10 cellular contexts compared by ENCODE assay signal in the genomic region with DNA sequence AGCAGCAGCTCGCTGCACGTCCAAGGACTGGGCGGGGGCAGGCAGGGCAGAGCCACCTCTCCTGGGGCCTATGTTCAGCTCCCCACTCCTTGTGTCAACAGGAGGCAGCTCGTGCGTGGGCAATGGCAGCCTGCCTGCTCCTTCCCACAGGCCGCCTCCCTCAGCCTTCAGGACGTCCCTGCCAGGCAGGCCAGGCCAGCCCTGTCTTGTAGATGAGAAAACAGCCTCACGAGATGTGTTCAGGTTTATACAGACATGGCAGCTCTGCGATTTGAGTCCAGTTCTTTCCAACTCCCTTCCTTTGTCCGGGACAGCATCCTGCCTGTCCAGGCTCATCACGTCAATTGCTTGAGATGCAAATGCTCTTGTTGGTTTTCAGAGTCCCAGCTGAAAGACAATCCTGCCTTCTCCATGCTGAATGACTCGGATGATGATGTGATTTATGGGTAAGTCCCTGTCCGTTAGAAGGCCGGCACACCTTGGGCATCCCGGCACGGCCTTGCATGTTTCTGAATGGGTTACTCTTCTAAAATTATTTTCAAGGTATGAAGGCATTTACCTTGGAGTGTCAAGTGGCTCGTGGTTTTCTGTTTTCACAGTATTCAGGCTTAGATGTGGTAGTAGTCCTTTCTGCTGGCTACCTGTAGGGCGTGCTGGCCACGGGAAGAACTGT. TPM values are rescaled to one million over a fixed set of nuclear protein-coding genes. Genes with fewer than 3 reads are reported as not detected.
DNase-seq lines count a peak whose midpoint lies in the region; ATAC-seq, FAIRE-seq and TF ChIP-seq lines count a peak whose summit lies in the region.
"Had no signal": no experiment of that assay in that cellular context is flagged by ENCODE, and none has a peak within 500 bp of the region (broad histone marks: within the 10 kb centered on the region; RNA-seq: fewer than 3 reads in every experiment).

No MANE protein-coding gene starts in this region.

- ATAC-seq in HG02571 (IDR thresholded peaks at IDR 0.05; ENCODE audit: unreplicated experiment) = no peak

- H3K4me1 Mint-ChIP-seq in activated naive CD4-positive, alpha-beta T cell treated with anti-CD3 and anti-CD28 coated beads for 36 hours (ENCODE audit: low read depth) = peaks cover 38% of the 10 kb centered on the region
- H3K4me1 Mint-ChIP-seq in endodermal cell = peaks cover 10% of the 10 kb centered on the region

- H3K27me3 ChIP-seq in endodermal cell (ENCODE audit: control insufficient read depth, insufficient read depth, low read length, poor library complexity, severe bottlenecking) (no peaks in the 10 kb centered on the region), mucosa of rectum (ENCODE audit: control insufficient read depth in 2 of 2, insufficient read depth in 2 of 2, low read length in 2 of 2) (no peaks in the 10 kb centered on the region), vagina (no peaks in the 10 kb centered on the region)

- CTCF ChIA-PET in activated naive CD4-positive, alpha-beta T cell treated with anti-CD3 and anti-CD28 coated beads for 36 hours (lab: Charles Lee) = interaction anchor here (1.7 kb wide), 1 partner anchor 29 kb away, joined by 3 read pairs; no protein-coding TSS in a partner anchor

- no peak for FAIRE-seq in GM12891 (lab: Jason Lieb, UNC)
- FAIRE-seq: H1 had no signal

- TF ChIP-seq CTCF in endodermal cell (conservative IDR thresholded peaks at IDR 0.05) (no peak), vagina (IDR thresholded peaks at IDR 0.05) (no peak)

- H3K4me3 ChIP-seq in endodermal cell (ENCODE audit: low read length) = no peak overlapping the region
- peak overlapping the region; percentile 9 to 54 for H3K4me3 ChIP-seq in mucosa of rectum (ENCODE audit: low read length in 2 of 2)
- H3K4me3 ChIP-seq in vagina = peak overlapping the region; percentile 0 to 13

- peak overlapping the region; percentile 83 for H3K27ac Mint-ChIP-seq in activated naive CD4-positive, alpha-beta T cell treated with anti-CD3 and anti-CD28 coated beads for 36 hours
- H3K27ac Mint-ChIP-seq in endodermal cell = no peak overlapping the region
- H3K27ac Mint-ChIP-seq: progenitor cell of endocrine pancreas had no signal

- H3K4me3 Mint-ChIP-seq in activated naive CD4-positive, alpha-beta T cell treated with anti-CD3 and anti-CD28 coated beads for 36 hours = no peak overlapping the region
- H3K4me3 Mint-ChIP-seq in endodermal cell = no peak overlapping the region

- H3K36me3 Mint-ChIP-seq in activated naive CD4-positive, alpha-beta T cell treated with anti-CD3 and anti-CD28 coated beads for 36 hours (ENCODE audit: low read depth) = peaks cover 42% of the 10 kb centered on the region
- peaks cover 63% of the 10 kb centered on the region for H3K36me3 Mint-ChIP-seq in endodermal cell (ENCODE audit: low read depth)

- DNase-seq in activated naive CD4-positive, alpha-beta T cell treated with anti-CD3 and anti-CD28 coated beads for 36 hours = no peak
- no peak for DNase-seq in activated naive CD4-positive, alpha-beta T cell treated with anti-CD3 and anti-CD28 coated beads, Interleukin-2, amount 50 U/mL, for 16 hours
- DNase-seq in endodermal cell = peak; percentile 39
- peak in 1 of 2 donors; percentile 95 for DNase-seq in vagina (ENCODE audit: extremely low spot score in 2 of 2)
- DNase-seq in activated gamma-delta T cell treated with Interleukin-2 at 50 U/mL for 16 hours = no peak
- DNase-seq in GM12891 (ENCODE audit: insufficient read length, low spot score) = no peak

- H3K27me3 Mint-ChIP-seq in activated naive CD4-positive, alpha-beta T cell treated with anti-CD3 and anti-CD28 coated beads for 36 hours (ENCODE audit: low read depth) = no peaks in the 10 kb centered on the region
- H3K27me3 Mint-ChIP-seq in endodermal cell (ENCODE audit: insufficient read depth) = no peaks in the 10 kb centered on the region
- H3K27me3 Mint-ChIP-seq: progenitor cell of endocrine pancreas had no signal

- WGBS in endodermal cell (ENCODE audit: insufficient coverage in 1 of 2, insufficient read length in 1 of 2), 2 experiments = 93 to 98% methylated on average over 13 to 19 of the region's 19 CpGs

- TF ChIP-seq POLR2A in vagina (IDR thresholded peaks at IDR 0.05) (no peak), GM12891 (IDR thresholded peaks at IDR 0.05; ENCODE audit: low read depth, low read length) (no peak)

- peaks cover 72% of the 10 kb centered on the region for H3K36me3 ChIP-seq in endodermal cell (ENCODE audit: control insufficient read depth, insufficient read depth, low read length)
- peaks cover 39 to 46% of the 10 kb centered on the region in 2 donors for H3K36me3 ChIP-seq in mucosa of rectum (ENCODE audit: control insufficient read depth in 2 of 2, insufficient read depth in 2 of 2, low read length in 2 of 2)
- peaks cover 0 to 22% of the 10 kb centered on the region in 2 donors for H3K36me3 ChIP-seq in vagina

- H3K9me3 ChIP-seq in endodermal cell (ENCODE audit: control insufficient read depth, low read length) = no peaks in the 10 kb centered on the region
- no peaks in the 10 kb centered on the region for H3K9me3 ChIP-seq in mucosa of rectum (ENCODE audit: control insufficient read depth in 2 of 2, low read length in 2 of 2)
- no peaks in the 10 kb centered on the region for H3K9me3 ChIP-seq in vagina

- H3K4me1 ChIP-seq in endodermal cell (ENCODE audit: control insufficient read depth, insufficient read depth, low read length) (peaks cover 4% of the 10 kb centered on the region), mucosa of rectum (ENCODE audit: control insufficient read depth in 2 of 2, insufficient read depth in 2 of 2, low read length in 2 of 2) (peaks cover 19 to 25% of the 10 kb centered on the region in 2 donors), vagina (peaks cover 29% of the 10 kb centered on the region)

- H3K9me3 Mint-ChIP-seq in activated naive CD4-positive, alpha-beta T cell treated with anti-CD3 and anti-CD28 coated beads for 36 hours = no peaks in the 10 kb centered on the region
- H3K9me3 Mint-ChIP-seq in endodermal cell = no peaks in the 10 kb centered on the region

- H3K9ac ChIP-seq in endodermal cell (ENCODE audit: extremely low read depth, low read length, poor library complexity, severe bottlenecking) (no peak overlapping the region), mucosa of rectum (ENCODE audit: low read depth in 1 of 2, low read length in 2 of 2) (peak overlapping the region; percentile 32 to 49)

- intact Hi-C loops in activated naive CD4-positive, alpha-beta T cell treated with anti-CD3 and anti-CD28 coated beads for 36 hours (cut with micrococcal nuclease) = loop anchor here (1.0 to 2.0 kb wide), 2 partner anchors 12 to 18 kb away; no protein-coding TSS in a partner anchor
- intact Hi-C loops in vagina (cut with DNase I) = no loop called here

- H3K27ac ChIP-seq in endodermal cell (ENCODE audit: low read depth, low read length) (peak overlapping the region; percentile 32), mucosa of rectum (ENCODE audit: low read depth in 2 of 2, low read length in 2 of 2) (peak overlapping the region; percentile 84 to 87), vagina (peak overlapping the region; percentile 68)

TF ChIP-seq in GM12891, 5 proteins besides CTCF, POLR2A, EP300 and RAD21:
- TF ChIP-seq TAF1 (IDR thresholded peaks at IDR 0.05; ENCODE audit: low read depth, low read length) (no peak), SPI1 (IDR thresholded peaks at IDR 0.05; ENCODE audit: low read depth, low read length) (no peak), POLR2AphosphoS5 (IDR thresholded peaks at IDR 0.05; ENCODE audit: low read depth, low read length) (no peak), POU2F2 (IDR thresholded peaks at IDR 0.05; ENCODE audit: low read depth, low read length) (no peak), PAX5 (IDR thresholded peaks at IDR 0.05; ENCODE audit: insufficient read depth, low read length, severe bottlenecking) (no peak)

RNA-seq across cellular contexts. Expression of a gene that starts 13.5 kb away (rescaled TPM):
- total RNA-seq in activated naive CD4-positive, alpha-beta T cell treated with anti-CD3 and anti-CD28 coated beads for 36 hours = 100 to 1,000 TPM in 1 of 2 experiments, 10 to 100 TPM in 1; 99.1 to 107 TPM
- 100 to 1,000 TPM; 112 to 148 TPM for total RNA-seq in endodermal cell
- 172 TPM for polyA plus RNA-seq in endodermal cell (2013, experiment 1 of 2)
- 168 TPM for polyA plus RNA-seq in endodermal cell (2013, experiment 2 of 2)
- total RNA-seq in vagina = 65.8 TPM
- 45.0 TPM for polyA plus RNA-seq in GM12891 (2012; ENCODE audit: low read depth, missing spikeins)

RNA-seq across cellular contexts. Expression of a gene that starts 18.8 kb away (rescaled TPM):
- total RNA-seq in activated naive CD4-positive, alpha-beta T cell treated with anti-CD3 and anti-CD28 coated beads for 36 hours = 100 to 1,000 TPM; 115 to 120 TPM
- total RNA-seq in endodermal cell (under 1 TPM; 0.58 to 0.79 TPM), vagina (10.8 TPM)
- 0.46 TPM for polyA plus RNA-seq in endodermal cell (2013, experiment 1 of 2)
- polyA plus RNA-seq in endodermal cell (2013, experiment 2 of 2) = 0.50 TPM
- polyA plus RNA-seq in GM12891 (2012; ENCODE audit: low read depth, missing spikeins) = 2.1 TPM

Comparison
In these comparisons a context has a peak if more than half of its experiments do, and no peak if none do; other contexts are left out.
1. H3K27ac ChIP-seq: peak in every context shown above with its lines; median percentile 86 in mucosa of rectum; 68 in vagina; 32 in endodermal cell.